ENCODE assay signal across 8 cellular contexts in genomic region chr20:49724637-49725606, GRCh38. TPM values are rescaled to one million over a fixed set of nuclear protein-coding genes. Genes with fewer than 3 reads are reported as not detected.
A peak's percentile ranks its signal among the peaks of the same experiment; 100 is the strongest.
DNase-seq lines count a peak whose midpoint lies in the region; ATAC-seq and TF ChIP-seq lines count a peak whose summit lies in the region.

No MANE protein-coding gene starts in this region.

- TF ChIP-seq CTCF in coronary artery (IDR thresholded peaks at IDR 0.05), result no peak

- peak overlapping the region; percentile 3 to 48 for H3K27ac ChIP-seq in coronary artery

- DNase-seq in AG08395 (ENCODE audit: low spot score) (peak; percentile 28), MG63 (peak; percentile 57), coronary artery (ENCODE audit: low spot score) (no peak), lung microvascular endothelial cell (ENCODE audit: low read depth in 2 of 2) (peak; percentile 95 to 98)
- no peak for DNase-seq in stimulated activated CD8-positive, alpha-beta memory T cell treated with anti-CD3 and anti-CD28 coated beads, Interleukin-4, amount 100 ng/mL, for 48 hours
- DNase-seq in stimulated activated CD4-positive, alpha-beta T cell treated with anti-CD3 and anti-CD28 coated beads, Interleukin-4, amount 100 ng/mL, for 24 hours, result no peak

- no peaks in the 10 kb centered on the region for H3K27me3 ChIP-seq in MG63

- H3K9me3 ChIP-seq in MG63, result no peaks in the 10 kb centered on the region

- ATAC-seq in GM21390 (IDR thresholded peaks at IDR 0.05; ENCODE audit: unreplicated experiment), result no peak
- ATAC-seq in HG02571 (IDR thresholded peaks at IDR 0.05; ENCODE audit: unreplicated experiment), result no peak

- no peaks in the 10 kb centered on the region for H3K36me3 ChIP-seq in MG63

- H3K4me3 ChIP-seq in MG63, result no peak overlapping the region
- no peak overlapping the region for H3K4me3 ChIP-seq in coronary artery

RNA-seq across cellular contexts. Expression of gene B4GALT5, which starts 11.2 kb away (rescaled TPM):
- 20.3 and 20.4 TPM in 2 replicates for total RNA-seq in MG63 (2014; rRNA removed; shearing (Covaris generic); ENCODE audit: low replicate concordance)
- 34.4 and 61.9 TPM in 2 replicates for total RNA-seq in lung microvascular endothelial cell

Comparison
In these comparisons a context has a peak if more than half of its experiments do, and no peak if none do; other contexts are left out.
1. DNase-seq: peak in AG08395 (single experiment), MG63 (single experiment) and lung microvascular endothelial cell (2 of 2); none in coronary artery (single experiment), stimulated activated CD8-positive, alpha-beta memory T cell treated with anti-CD3 and anti-CD28 coated beads, Interleukin-4, amount 100 ng/mL, for 48 hours (single experiment) and stimulated activated CD4-positive, alpha-beta T cell treated with anti-CD3 and anti-CD28 coated beads, Interleukin-4, amount 100 ng/mL, for 24 hours (single experiment).